Comparison of ENCODE assay signal across 9 cellular contexts in genomic region chr5:144142030-144142825, GRCh38. TPM values are rescaled to one million over a fixed set of nuclear protein-coding genes. Genes with fewer than 3 reads are reported as not detected.
DNase-seq lines count a peak whose midpoint lies in the region; ATAC-seq and TF ChIP-seq lines count a peak whose summit lies in the region.
"Had no signal": no experiment of that assay in that cellular context is flagged by ENCODE, and none has a peak within 500 bp of the region (broad histone marks: within the 10 kb centered on the region; RNA-seq: fewer than 3 reads in every experiment).

No MANE protein-coding gene starts in this region.

- intact Hi-C loops in A673 (cut with micrococcal nuclease; ENCODE audit: unreplicated experiment), result no loop called here
- intact Hi-C loops in HCT116 (cut with micrococcal nuclease), result loop anchor here (10.0 kb wide), 2 partner anchors 307 to 1127 kb away; no protein-coding TSS in a partner anchor
- intact Hi-C loops in lower leg skin (cut with DNase I; ENCODE audit: low total_unique reads), result no loop called here

- H3K4me3 ChIP-seq in A673 (ENCODE audit: low read depth, low read length, poor library complexity, severe bottlenecking) (no peak overlapping the region), GM12865 (ENCODE audit: low read depth, low read length) (no peak overlapping the region), HCT116 (replicated peaks in 1 of 2; ENCODE audit: low read depth in 1 of 2, low read length in 2 of 2) (no peak overlapping the region), lower leg skin (ENCODE audit: low read depth, poor library complexity, severe bottlenecking) (no peak overlapping the region)

- RAD21 ChIA-PET in HCT116 (lab: Charles Lee; ENCODE audit: low non-redundant PET in 1 of 2, low total read pairs in 2 of 2, uncharacterized antibody in 2 of 2, unreplicated experiment in 2 of 2), result no interaction called here

- no peaks in the 10 kb centered on the region for H3K9me2 ChIP-seq in HCT116 (ENCODE audit: insufficient read depth)

- no peak overlapping the region for H2AFZ ChIP-seq in HCT116 (ENCODE audit: low read depth, low read length, poor library complexity, severe bottlenecking)

- no peak overlapping the region for H3K27ac ChIP-seq in A673 (ENCODE audit: low read depth, low read length, poor library complexity, severe bottlenecking)
- no peak overlapping the region for H3K27ac ChIP-seq in HCT116 (ENCODE audit: low read depth, low read length)

- no peak for TF ChIP-seq POLR2A in HCT116 (IDR thresholded peaks at IDR 0.05; ENCODE audit: borderline replicate concordance, extremely low read depth, insufficient read depth, insufficient read length)
- TF ChIP-seq POLR2A in lower leg skin (IDR thresholded peaks at IDR 0.05), result no peak

- H3K79me2 ChIP-seq in HCT116 (ENCODE audit: insufficient read depth, low read length), result no peaks in the 10 kb centered on the region

- H3K36me3 ChIP-seq in A673 (ENCODE audit: insufficient read depth, low read length, poor library complexity, severe bottlenecking), result no peaks in the 10 kb centered on the region
- no peaks in the 10 kb centered on the region for H3K36me3 ChIP-seq in HCT116 (ENCODE audit: control insufficient read depth in 1 of 2, insufficient read depth in 2 of 2, low read length in 2 of 2)

- POLR2A ChIA-PET in A673 (lab: Charles Lee; ENCODE audit: low non-redundant PET), result no interaction called here
- POLR2A ChIA-PET in HCT116 (lab: Charles Lee), result no interaction called here

- peaks cover 5% of the 10 kb centered on the region for H3K27me3 Mint-ChIP-seq in osteocyte (ENCODE audit: unreplicated experiment)

- H3K27me3 ChIP-seq in A673 (replicated peaks; ENCODE audit: insufficient read depth, low read depth, low read length, poor library complexity) (no peaks in the 10 kb centered on the region), HCT116 (ENCODE audit: insufficient read depth, low read length) (peaks cover 9% of the 10 kb centered on the region; the same call in 1 of the 2 replicates)

- no peaks in the 10 kb centered on the region for H4K20me1 ChIP-seq in HCT116 (ENCODE audit: insufficient read depth)

- H3K4me1 Mint-ChIP-seq in osteocyte (ENCODE audit: unreplicated experiment), result peaks cover 17% of the 10 kb centered on the region
- H3K4me1 Mint-ChIP-seq: immature natural killer cell had no signal

- TF ChIP-seq RAD21 in HCT116 (IDR thresholded peaks at IDR 0.05; ENCODE audit: low read depth), result peak; percentile 70

- H3K36me3 Mint-ChIP-seq in osteocyte (ENCODE audit: unreplicated experiment), result no peaks in the 10 kb centered on the region
- H3K36me3 Mint-ChIP-seq: immature natural killer cell had no signal

- CTCF ChIA-PET in A673 (lab: Charles Lee) (interaction anchor here (0.6 to 0.8 kb wide), 3 partner anchors 174 to 1254 kb away, joined by 3 to 4 read pairs (median 3); no protein-coding TSS in a partner anchor), HCT116 (lab: Charles Lee) (interaction anchor here (0.6 to 1.5 kb wide), 4 partner anchors 9 to 21 kb away, joined by 4 to 13 read pairs (median 4); no protein-coding TSS in a partner anchor)

- no peak overlapping the region for H3K4me3 Mint-ChIP-seq in osteocyte (ENCODE audit: unreplicated experiment)
- H3K4me3 Mint-ChIP-seq: immature natural killer cell had no signal

- TF ChIP-seq CTCF in A673 (conservative IDR thresholded peaks at IDR 0.05; ENCODE audit: low read depth, low read length) (peak; percentile 75), GM12865 (IDR thresholded peaks at IDR 0.05; ENCODE audit: insufficient read depth, low read depth, low read length, missing control alignments) (peak; percentile 70), HCT116 (IDR thresholded peaks at IDR 0.05 in 2 of 3, conservative IDR thresholded peaks at IDR 0.05 in 1 of 3; ENCODE audit: borderline replicate concordance in 1 of 3, insufficient read depth in 1 of 3, low read depth in 2 of 3, low read length in 2 of 3) (peak; percentile 27 to 60 (median 59); a peak in 5 of 6 replicates), osteocyte (IDR thresholded peaks at IDR 0.05) (peak; percentile 85), lower leg skin (IDR thresholded peaks at IDR 0.05) (no peak)

- WGBS in lower leg skin, 2 donors, result 34 to 36% methylated on average over 3 of the region's 3 CpGs

- H3K27ac Mint-ChIP-seq in osteocyte (ENCODE audit: unreplicated experiment), result no peak overlapping the region
- H3K27ac Mint-ChIP-seq: immature natural killer cell had no signal

- no peak overlapping the region for H3K4me2 ChIP-seq in HCT116 (ENCODE audit: low read length)

- peak; percentile 62 for DNase-seq in A673 (ENCODE audit: low spot score)
- DNase-seq in GM12865 (ENCODE audit: low read depth), result peak; percentile 59
- DNase-seq in HCT116 (ENCODE audit: low read depth, low spot score), result peak; percentile 12
- DNase-seq in LHCN-M2 (ENCODE audit: low read depth), result peak; percentile 58
- peak; percentile 57 for DNase-seq in SK-N-DZ (ENCODE audit: low spot score)
- DNase-seq in fibroblast of gingiva (ENCODE audit: low read depth), result peak; percentile 50
- DNase-seq in osteocyte (ENCODE audit: extremely low spot score, unreplicated experiment), result no peak
- DNase-seq in lower leg skin (ENCODE audit: low spot score in 2 of 2), result no peak

- H3K4me1 ChIP-seq in A673 (ENCODE audit: insufficient read depth, low read length, poor library complexity, severe bottlenecking) (no peaks in the 10 kb centered on the region), HCT116 (ENCODE audit: control insufficient read depth in 1 of 2, insufficient read depth in 2 of 2, low read length in 2 of 2) (no peaks in the 10 kb centered on the region)

- no TSS peak for BruUV-seq in A673 (replicated peaks; lab: Mats Ljungman, UMichigan)
- BruUV-seq in HCT116 (replicated peaks; lab: Mats Ljungman, UMichigan), result no TSS peak

- H3K9ac ChIP-seq in HCT116 (ENCODE audit: low read length), result no peak overlapping the region

- no peaks in the 10 kb centered on the region for H3K9me3 ChIP-seq in A673 (ENCODE audit: low read depth, low read length, poor library complexity, severe bottlenecking)
- no peaks in the 10 kb centered on the region for H3K9me3 ChIP-seq in HCT116 (ENCODE audit: control insufficient read depth in 1 of 2, insufficient read depth in 1 of 2, low read depth in 1 of 2, low read length in 2 of 2)

- H3K9me3 Mint-ChIP-seq in osteocyte (ENCODE audit: unreplicated experiment), result no peaks in the 10 kb centered on the region

- ATAC-seq in HCT116, result peak; percentile 96

TF ChIP-seq in HCT116, 20 proteins besides CTCF, POLR2A, EP300 and RAD21 (continues in another document):
- TF ChIP-seq YY1 (IDR thresholded peaks at IDR 0.05; ENCODE audit: extremely low read depth, insufficient replicate concordance, low read depth, low read length) (no peak), CBX3 (IDR thresholded peaks at IDR 0.05; ENCODE audit: low read depth) (no peak), FOSL1 (IDR thresholded peaks at IDR 0.05; ENCODE audit: low read depth) (no peak), CEBPB (IDR thresholded peaks at IDR 0.05; ENCODE audit: low read depth) (no peak), EGR1 (IDR thresholded peaks at IDR 0.05; ENCODE audit: low read depth) (no peak), JUND (IDR thresholded peaks at IDR 0.05) (no peak), ATF3 (IDR thresholded peaks at IDR 0.05) (no peak), SRF (IDR thresholded peaks at IDR 0.05; ENCODE audit: low read depth) (no peak), ZNF274 (IDR thresholded peaks at IDR 0.05; ENCODE audit: low read depth, low read length) (no peak), TCF7L2 (IDR thresholded peaks at IDR 0.05; ENCODE audit: borderline replicate concordance, extremely low read depth, insufficient read depth, insufficient read length) (no peak)
- TF ChIP-seq, protein P1, sequence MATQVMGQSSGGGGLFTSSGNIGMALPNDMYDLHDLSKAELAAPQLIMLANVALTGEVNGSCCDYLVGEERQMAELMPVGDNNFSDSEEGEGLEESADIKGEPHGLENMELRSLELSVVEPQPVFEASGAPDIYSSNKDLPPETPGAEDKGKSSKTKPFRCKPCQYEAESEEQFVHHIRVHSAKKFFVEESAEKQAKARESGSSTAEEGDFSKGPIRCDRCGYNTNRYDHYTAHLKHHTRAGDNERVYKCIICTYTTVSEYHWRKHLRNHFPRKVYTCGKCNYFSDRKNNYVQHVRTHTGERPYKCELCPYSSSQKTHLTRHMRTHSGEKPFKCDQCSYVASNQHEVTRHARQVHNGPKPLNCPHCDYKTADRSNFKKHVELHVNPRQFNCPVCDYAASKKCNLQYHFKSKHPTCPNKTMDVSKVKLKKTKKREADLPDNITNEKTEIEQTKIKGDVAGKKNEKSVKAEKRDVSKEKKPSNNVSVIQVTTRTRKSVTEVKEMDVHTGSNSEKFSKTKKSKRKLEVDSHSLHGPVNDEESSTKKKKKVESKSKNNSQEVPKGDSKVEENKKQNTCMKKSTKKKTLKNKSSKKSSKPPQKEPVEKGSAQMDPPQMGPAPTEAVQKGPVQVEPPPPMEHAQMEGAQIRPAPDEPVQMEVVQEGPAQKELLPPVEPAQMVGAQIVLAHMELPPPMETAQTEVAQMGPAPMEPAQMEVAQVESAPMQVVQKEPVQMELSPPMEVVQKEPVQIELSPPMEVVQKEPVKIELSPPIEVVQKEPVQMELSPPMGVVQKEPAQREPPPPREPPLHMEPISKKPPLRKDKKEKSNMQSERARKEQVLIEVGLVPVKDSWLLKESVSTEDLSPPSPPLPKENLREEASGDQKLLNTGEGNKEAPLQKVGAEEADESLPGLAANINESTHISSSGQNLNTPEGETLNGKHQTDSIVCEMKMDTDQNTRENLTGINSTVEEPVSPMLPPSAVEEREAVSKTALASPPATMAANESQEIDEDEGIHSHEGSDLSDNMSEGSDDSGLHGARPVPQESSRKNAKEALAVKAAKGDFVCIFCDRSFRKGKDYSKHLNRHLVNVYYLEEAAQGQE (IDR thresholded peaks at IDR 0.05; ENCODE audit: low read depth), result no peak

RNA-seq across cellular contexts. Expression of gene YIPF5, which starts 28.2 kb away (rescaled TPM):
- total RNA-seq in A673 (2021) (50.9 and 52.9 TPM in 2 replicates), HCT116 (2021; ENCODE audit: unreplicated experiment) (44.5 TPM), LHCN-M2 (2014; rRNA removed) (67.2 and 72.8 TPM in 2 replicates), osteocyte (79.2 and 84.6 TPM in 2 replicates), lower leg skin (10 to 100 TPM; 30.4 to 35.0 (median 33.2) TPM)
- 31.1 and 35.3 TPM in 2 replicates for polyA plus RNA-seq in HCT116 (2012)
- polyA plus RNA-seq in LHCN-M2 (2012), result 53.3 TPM
- polyA plus RNA-seq in SK-N-DZ (2014; cell fraction: cytosol; rRNA removed), result 37.9 and 42.0 TPM in 2 replicates
- 18.4 and 19.9 TPM in 2 replicates for polyA plus RNA-seq in SK-N-DZ (2014; cell fraction: nucleus; rRNA removed)

RNA-seq across cellular contexts. Expression of gene KCTD16, which starts 28.4 kb away (rescaled TPM):
- total RNA-seq in A673 (2021) (1.1 and 1.3 TPM in 2 replicates), HCT116 (2021; ENCODE audit: unreplicated experiment) (0.64 TPM), LHCN-M2 (2014; rRNA removed) (0.11 and 0.32 TPM in 2 replicates), osteocyte (0.37 and 0.51 TPM in 2 replicates), lower leg skin (not detected)
- 0.14 and 0.17 TPM in 2 replicates for polyA plus RNA-seq in HCT116 (2012)
- polyA plus RNA-seq in LHCN-M2 (2012), result 0.46 TPM
- polyA plus RNA-seq in SK-N-DZ (2014; cell fraction: cytosol; rRNA removed), result 5.8 and 8.0 TPM in 2 replicates
- 12.3 and 16.0 TPM in 2 replicates for polyA plus RNA-seq in SK-N-DZ (2014; cell fraction: nucleus; rRNA removed)

Comparison
In these comparisons a context has a peak if more than half of its experiments do, and no peak if none do; other contexts are left out.
1. DNase-seq: peak in A673 (single experiment), GM12865 (single experiment), HCT116 (single experiment), LHCN-M2 (single experiment), SK-N-DZ (single experiment) and fibroblast of gingiva (single experiment); none in osteocyte (single experiment) and lower leg skin (0 of 2).
2. CTCF ChIP-seq: peak in A673 (single experiment), GM12865 (single experiment), HCT116 (3 of 3) and osteocyte (single experiment); none in lower leg skin (0 of 3).